8 cellular contexts compared by ENCODE assay signal in the genomic region with DNA sequence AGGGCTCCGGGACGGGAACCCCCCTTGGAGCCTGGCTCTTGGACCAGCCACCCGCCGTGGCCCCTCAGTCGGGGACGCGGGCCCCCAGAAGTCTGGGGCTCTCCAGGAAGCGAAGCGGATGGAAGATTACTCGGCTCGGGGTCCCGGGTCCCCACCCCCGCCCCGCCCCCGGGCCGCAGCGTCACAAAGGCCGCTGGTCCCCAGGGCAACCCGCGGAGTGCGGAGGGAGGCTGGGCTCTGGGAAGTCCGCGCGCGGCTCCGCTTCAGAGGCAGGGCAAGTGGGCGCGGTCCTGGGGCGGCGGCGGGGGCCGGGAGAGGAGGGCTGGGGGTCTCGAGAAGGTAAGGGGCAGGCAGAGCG. TPM values are rescaled to one million over a fixed set of nuclear protein-coding genes. Genes with fewer than 3 reads are reported as not detected.
DNase-seq lines count a peak whose midpoint lies in the region; ATAC-seq lines count a peak whose summit lies in the region.

A gene with protein sequence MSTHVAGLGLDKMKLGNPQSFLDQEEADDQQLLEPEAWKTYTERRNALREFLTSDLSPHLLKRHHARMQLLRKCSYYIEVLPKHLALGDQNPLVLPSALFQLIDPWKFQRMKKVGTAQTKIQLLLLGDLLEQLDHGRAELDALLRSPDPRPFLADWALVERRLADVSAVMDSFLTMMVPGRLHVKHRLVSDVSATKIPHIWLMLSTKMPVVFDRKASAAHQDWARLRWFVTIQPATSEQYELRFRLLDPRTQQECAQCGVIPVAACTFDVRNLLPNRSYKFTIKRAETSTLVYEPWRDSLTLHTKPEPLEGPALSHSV (plus strand): TSS at position 227 of the 358 bp plus-strand sequence. CDS start 1,505 bp downstream, outside the sequence.

- peak; percentile 27 for DNase-seq in NCI-H82 (lab: John Stamatoyannopoulos, UW)
- no peak for DNase-seq in NCI-H82 treated with DMSO at 0.1 percent for 48 hours (lab: John Stamatoyannopoulos, UW; ENCODE audit: unreplicated experiment)
- DNase-seq in HuH-7 (ENCODE audit: low spot score), result peak; percentile 73
- DNase-seq in activated CD8-positive, alpha-beta memory T cell treated with anti-CD3 and anti-CD28 coated beads, Interleukin-2, amount 50 U/mL, for 48 hours, result peak; percentile 71
- peak; percentile 55 for DNase-seq in germinal center (ENCODE audit: low spot score)
- peak; percentile 79 for DNase-seq in sciatic nerve (ENCODE audit: low spot score)
- no peak for DNase-seq in SIG-M5 treated with dmso at 0.1 percent for 504 hours (lab: John Stamatoyannopoulos, UW; ENCODE audit: unreplicated experiment)
- no peak for DNase-seq in NCI-H524 (lab: John Stamatoyannopoulos, UW)

- peak; percentile 56 for ATAC-seq in sciatic nerve

- intact Hi-C loops in sciatic nerve (cut with DNase I), result no loop called here

RNA-seq across cellular contexts. Expression of the gene that starts here (rescaled TPM):
- 0.94 TPM for total RNA-seq in sciatic nerve

Comparison
In these comparisons a context has a peak if more than half of its experiments do, and no peak if none do; other contexts are left out.
1. DNase-seq: peak in NCI-H82 (single experiment), HuH-7 (single experiment), activated CD8-positive, alpha-beta memory T cell treated with anti-CD3 and anti-CD28 coated beads, Interleukin-2, amount 50 U/mL, for 48 hours (single experiment) and germinal center (single experiment); none in NCI-H82 treated with DMSO at 0.1 percent for 48 hours (single experiment), SIG-M5 treated with dmso at 0.1 percent for 504 hours (single experiment) and NCI-H524 (0 of 2).
2. Peak in DNase-seq and ATAC-seq in sciatic nerve; RNA of the gene not detected or under 1 TPM.